In genomic region chr19:28949027-28949426, GRCh38 we compare ENCODE assay signal across 26 cellular contexts.
"Had no signal": no experiment of that assay in that cellular context is flagged by ENCODE, and none has a peak within 500 bp of the region (broad histone marks: within the 10 kb centered on the region; RNA-seq: fewer than 3 reads in every experiment).

No MANE protein-coding gene starts in this region.

- H3K9me3 ChIP-seq: ovary, psoas muscle, right lobe of liver, sigmoid colon, stomach, thoracic aorta, thyroid gland, upper lobe of left lung had no signal

- H3K27ac ChIP-seq: neural progenitor cell, ovary, parathyroid adenoma, psoas muscle, right lobe of liver, sigmoid colon, stomach, thoracic aorta, thyroid gland, tibial nerve, upper lobe of left lung had no signal

- H3K27me3 ChIP-seq: neural progenitor cell, ovary, right lobe of liver, thyroid gland, tibial nerve, upper lobe of left lung had no signal

- H3K36me3 Mint-ChIP-seq: naive thymus-derived CD8-positive, alpha-beta T cell; neural progenitor cell; stimulated activated effector memory CD8-positive, alpha-beta T cell treated with anti-CD3 and anti-CD28 coated beads, Interleukin-12 subunit alpha, Interleukin-12 subunit beta, amount 100 ng/mL, for 72 hours; stimulated activated naive B cell treated with anti-CD40 and anti-IgM and Interleukin-4, amounts not matched to agents 10 μg/mL and 1 μg/mL and 100 μg/mL, for 72 hours had no signal

- DNase-seq: naive thymus-derived CD8-positive, alpha-beta T cell; occipital lobe; ovary; posterior cingulate gyrus; psoas muscle; right cardiac atrium; right lobe of liver; sigmoid colon; small intestine; stimulated activated CD4-positive, alpha-beta T cell treated with anti-CD3 and anti-CD28 coated beads, Interleukin-15, amount 100 ng/mL, for 24 hours; stimulated activated CD4-positive, alpha-beta T cell treated with anti-CD3 and anti-CD28 coated beads, Interleukin-2, amount 100 ng/mL, for 24 hours; stimulated activated CD4-positive, alpha-beta T cell treated with anti-CD3 and anti-CD28 coated beads, Interleukin-2, amount 100 ng/mL, for 48 hours; stimulated activated CD4-positive, alpha-beta T cell treated with anti-CD3 and anti-CD28 coated beads, Interleukin-4, amount 100 ng/mL, for 24 hours; stimulated activated naive B cell treated with anti-CD40 and anti-IgM and Interleukin-4, amounts not matched to agents 10 μg/mL and 1 μg/mL and 100 μg/mL, for 72 hours; stimulated activated naive CD4-positive, alpha-beta T cell treated with Interleukin-2 at 50 U/mL for 16 hours; stomach; thyroid gland; trophoblast cell; upper lobe of left lung had no signal

- H3K4me1 Mint-ChIP-seq: neural progenitor cell; stimulated activated effector memory CD8-positive, alpha-beta T cell treated with anti-CD3 and anti-CD28 coated beads, Interleukin-12 subunit alpha, Interleukin-12 subunit beta, amount 100 ng/mL, for 72 hours; stimulated activated naive B cell treated with anti-CD40 and anti-IgM and Interleukin-4, amounts not matched to agents 10 μg/mL and 1 μg/mL and 100 μg/mL, for 72 hours had no signal

- ATAC-seq: naive thymus-derived CD8-positive, alpha-beta T cell; psoas muscle; right cardiac atrium; right lobe of liver; stimulated activated effector memory CD8-positive, alpha-beta T cell treated with anti-CD3 and anti-CD28 coated beads, Interleukin-12 subunit alpha, Interleukin-12 subunit beta, amount 100 ng/mL, for 72 hours; stimulated activated naive B cell treated with anti-CD40 and anti-IgM and Interleukin-4, amounts not matched to agents 10 μg/mL and 1 μg/mL and 100 μg/mL, for 72 hours had no signal

- H3K4me1 ChIP-seq: neural progenitor cell, parathyroid adenoma, psoas muscle, right lobe of liver, sigmoid colon, thyroid gland, tibial nerve, upper lobe of left lung had no signal

- H3K27ac Mint-ChIP-seq: neural progenitor cell; stimulated activated effector memory CD8-positive, alpha-beta T cell treated with anti-CD3 and anti-CD28 coated beads, Interleukin-12 subunit alpha, Interleukin-12 subunit beta, amount 100 ng/mL, for 72 hours; stimulated activated naive B cell treated with anti-CD40 and anti-IgM and Interleukin-4, amounts not matched to agents 10 μg/mL and 1 μg/mL and 100 μg/mL, for 72 hours; stimulated activated naive CD8-positive, alpha-beta T cell treated with anti-CD3 and anti-CD28 coated beads, Interleukin-15, Interleukin-2, amounts not matched to agents 100 ng/mL and 50 ng/mL, for 24 hours had no signal

- H3K9ac ChIP-seq: neural progenitor cell, parathyroid adenoma had no signal

- H3K4me2 ChIP-seq: neural progenitor cell had no signal

- H3K36me3 ChIP-seq: neural progenitor cell, ovary, right lobe of liver, sigmoid colon, stomach, thoracic aorta, thyroid gland, tibial nerve, upper lobe of left lung had no signal

- H3K4me3 Mint-ChIP-seq: naive thymus-derived CD8-positive, alpha-beta T cell; nephron; neural progenitor cell; stimulated activated effector memory CD8-positive, alpha-beta T cell treated with anti-CD3 and anti-CD28 coated beads, Interleukin-12 subunit alpha, Interleukin-12 subunit beta, amount 100 ng/mL, for 72 hours; stimulated activated naive B cell treated with anti-CD40 and anti-IgM and Interleukin-4, amounts not matched to agents 10 μg/mL and 1 μg/mL and 100 μg/mL, for 72 hours; stimulated activated naive CD8-positive, alpha-beta T cell treated with anti-CD3 and anti-CD28 coated beads, Interleukin-15, Interleukin-2, amounts not matched to agents 100 ng/mL and 50 ng/mL, for 24 hours had no signal

- H3K27me3 Mint-ChIP-seq: stimulated activated naive B cell treated with anti-CD40 and anti-IgM and Interleukin-4, amounts not matched to agents 10 μg/mL and 1 μg/mL and 100 μg/mL, for 72 hours had no signal

- H3K4me3 ChIP-seq: neural progenitor cell, ovary, psoas muscle, right lobe of liver, sigmoid colon, stomach, thoracic aorta, thyroid gland, tibial nerve, upper lobe of left lung had no signal

- H3K9me3 Mint-ChIP-seq: nephron; stimulated activated naive CD8-positive, alpha-beta T cell treated with anti-CD3 and anti-CD28 coated beads, Interleukin-15, Interleukin-2, amounts not matched to agents 100 ng/mL and 50 ng/mL, for 24 hours had no signal
